Comparison of ENCODE assay signal across 9 cellular contexts in genomic region chr13:30373727-30374126, GRCh38. TPM values are rescaled to one million over a fixed set of nuclear protein-coding genes. Genes with fewer than 3 reads are reported as not detected.
A peak's percentile ranks its signal among the peaks of the same experiment; 100 is the strongest.
DNase-seq lines count a peak whose midpoint lies in the region; ATAC-seq lines count a peak whose summit lies in the region.
"Had no signal": no experiment of that assay in that cellular context is flagged by ENCODE, and none has a peak within 500 bp of the region (broad histone marks: within the 10 kb centered on the region; RNA-seq: fewer than 3 reads in every experiment).

No MANE protein-coding gene starts in this region.

- in situ Hi-C loops in G401 (cut with HindIII; ENCODE audit: low sequenced_read_pairs), result no loop called here

- ATAC-seq in GM18861 (IDR thresholded peaks at IDR 0.05; ENCODE audit: unreplicated experiment) (peak; percentile 19), HG03439 (IDR thresholded peaks at IDR 0.05; ENCODE audit: unreplicated experiment) (peak; percentile 18), GM21528 (IDR thresholded peaks at IDR 0.05; ENCODE audit: low FRiP score, unreplicated experiment) (no peak)
- ATAC-seq: left lobe of liver had no signal

- peak; percentile 41 to 49 for DNase-seq in activated T-cell treated with anti-CD3 and anti-CD28 coated beads, Interleukin-2, amount 50 U/mL, for 48 hours
- DNase-seq in stimulated activated CD8-positive, alpha-beta memory T cell treated with anti-CD3 and anti-CD28 coated beads, Interleukin-12 subunit alpha, Interleukin-12 subunit beta, amount 100 ng/mL, for 4 hours (ENCODE audit: low read depth), result peak; percentile 15
- DNase-seq in NCI-H2227 treated with DMSO at 0.1 percent for 48 hours (lab: John Stamatoyannopoulos, UW) (no peak), G401 (ENCODE audit: low spot score) (no peak)
- DNase-seq: NCI-H226 had no signal

RNA-seq across cellular contexts. Expression of gene UBE2L5, which starts 48.6 kb away (rescaled TPM):
- total RNA-seq in G401 (2014; rRNA removed; shearing (Covaris generic)), result not detected in 2 replicates
- total RNA-seq: left lobe of liver had no signal

Comparison
In these comparisons a context has a peak if more than half of its experiments do, and no peak if none do; other contexts are left out.
1. DNase-seq: peak in activated T-cell treated with anti-CD3 and anti-CD28 coated beads, Interleukin-2, amount 50 U/mL, for 48 hours (2 of 2) and stimulated activated CD8-positive, alpha-beta memory T cell treated with anti-CD3 and anti-CD28 coated beads, Interleukin-12 subunit alpha, Interleukin-12 subunit beta, amount 100 ng/mL, for 4 hours (single experiment); none in NCI-H2227 treated with DMSO at 0.1 percent for 48 hours (single experiment) and G401 (single experiment).